In genomic region chr1:185227161-185227560, GRCh38 we compare ENCODE assay signal across 31 cellular contexts.
"Had no signal": no experiment of that assay in that cellular context is flagged by ENCODE, and none has a peak within 500 bp of the region (broad histone marks: within the 10 kb centered on the region; RNA-seq: fewer than 3 reads in every experiment).

No MANE protein-coding gene starts in this region.

- DNase-seq: Kasumi-1; KG1; MG63; NCI-H1048; NCI-H1092 treated with DMSO at 0.1 percent for 48 hours; NCI-H1105 treated with DMSO at 0.1 percent for 48 hours; NCI-H1417; NCI-H1436; NCI-H146; NCI-H1694; NCI-H187; NCI-H1930; NCI-H2029 treated with DMSO at 0.1 percent for 48 hours; NCI-H2081 treated with DMSO at 0.1 percent for 48 hours; NCI-H2107; NCI-H2171; NCI-H226; NCI-H446 treated with DMSO at 0.1 percent for 48 hours; NCI-H510A; NCI-H524 treated with DMSO at 0.1 percent for 48 hours; NCI-H526 treated with DMSO at 0.1 percent for 48 hours; NCI-H774; NK-92 treated with Interleukin-12 subunit alpha and Interleukin-12 subunit beta, amount 100 ng/mL, for 24 hours; OCI-M1; PC-3; Peyer's patch; Right ventricle myocardium superior; RPMI8226; SIG-M5; SJCRH30; T-cell had no signal
